ENCODE assay signal across 1 cellular context in genomic region chr2:210171309-210172218, GRCh38.
TF ChIP-seq lines count a peak whose summit lies in the region.

TSS of gene KANSL1L (minus strand) at chr2:210171409. CDS start at chr2:210154582, 16,827 bp downstream.

TF ChIP-seq in WTC11, 78 proteins besides CTCF, POLR2A, EP300 and RAD21 (continued from another document and continues in another):
- no peak for TF ChIP-seq AR (CRISPR knock-in tag; IDR thresholded peaks at IDR 0.05)
- no peak for TF ChIP-seq CREB1 (CRISPR knock-in tag; IDR thresholded peaks at IDR 0.05)
- TF ChIP-seq MAX (CRISPR knock-in tag; IDR thresholded peaks at IDR 0.05) = peak; percentile 53
- TF ChIP-seq NFYB (CRISPR knock-in tag; conservative IDR thresholded peaks at IDR 0.05; ENCODE audit: low read depth) = peak; percentile 32; the same call in 1 of the 2 replicates
- TF ChIP-seq, protein P1, sequence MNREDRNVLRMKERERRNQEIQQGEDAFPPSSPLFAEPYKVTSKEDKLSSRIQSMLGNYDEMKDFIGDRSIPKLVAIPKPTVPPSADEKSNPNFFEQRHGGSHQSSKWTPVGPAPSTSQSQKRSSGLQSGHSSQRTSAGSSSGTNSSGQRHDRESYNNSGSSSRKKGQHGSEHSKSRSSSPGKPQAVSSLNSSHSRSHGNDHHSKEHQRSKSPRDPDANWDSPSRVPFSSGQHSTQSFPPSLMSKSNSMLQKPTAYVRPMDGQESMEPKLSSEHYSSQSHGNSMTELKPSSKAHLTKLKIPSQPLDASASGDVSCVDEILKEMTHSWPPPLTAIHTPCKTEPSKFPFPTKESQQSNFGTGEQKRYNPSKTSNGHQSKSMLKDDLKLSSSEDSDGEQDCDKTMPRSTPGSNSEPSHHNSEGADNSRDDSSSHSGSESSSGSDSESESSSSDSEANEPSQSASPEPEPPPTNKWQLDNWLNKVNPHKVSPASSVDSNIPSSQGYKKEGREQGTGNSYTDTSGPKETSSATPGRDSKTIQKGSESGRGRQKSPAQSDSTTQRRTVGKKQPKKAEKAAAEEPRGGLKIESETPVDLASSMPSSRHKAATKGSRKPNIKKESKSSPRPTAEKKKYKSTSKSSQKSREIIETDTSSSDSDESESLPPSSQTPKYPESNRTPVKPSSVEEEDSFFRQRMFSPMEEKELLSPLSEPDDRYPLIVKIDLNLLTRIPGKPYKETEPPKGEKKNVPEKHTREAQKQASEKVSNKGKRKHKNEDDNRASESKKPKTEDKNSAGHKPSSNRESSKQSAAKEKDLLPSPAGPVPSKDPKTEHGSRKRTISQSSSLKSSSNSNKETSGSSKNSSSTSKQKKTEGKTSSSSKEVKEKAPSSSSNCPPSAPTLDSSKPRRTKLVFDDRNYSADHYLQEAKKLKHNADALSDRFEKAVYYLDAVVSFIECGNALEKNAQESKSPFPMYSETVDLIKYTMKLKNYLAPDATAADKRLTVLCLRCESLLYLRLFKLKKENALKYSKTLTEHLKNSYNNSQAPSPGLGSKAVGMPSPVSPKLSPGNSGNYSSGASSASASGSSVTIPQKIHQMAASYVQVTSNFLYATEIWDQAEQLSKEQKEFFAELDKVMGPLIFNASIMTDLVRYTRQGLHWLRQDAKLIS (CRISPR knock-in tag; IDR thresholded peaks at IDR 0.05; ENCODE audit: borderline replicate concordance) = no peak
- TF ChIP-seq ZNF263 (CRISPR knock-in tag; IDR thresholded peaks at IDR 0.05; ENCODE audit: low read depth) = no peak
- no peak for TF ChIP-seq OVOL2 (CRISPR knock-in tag; IDR thresholded peaks at IDR 0.05; ENCODE audit: borderline replicate concordance)
- no peak for TF ChIP-seq RELA (CRISPR knock-in tag; IDR thresholded peaks at IDR 0.05; ENCODE audit: borderline replicate concordance)
- no peak; the same call in 1 of the 2 replicates for TF ChIP-seq ZNF219 (CRISPR knock-in tag; IDR thresholded peaks at IDR 0.05; ENCODE audit: borderline replicate concordance)
- no peak for TF ChIP-seq FOXJ3 (CRISPR knock-in tag; IDR thresholded peaks at IDR 0.05; ENCODE audit: borderline replicate concordance)
- TF ChIP-seq, protein P2, sequence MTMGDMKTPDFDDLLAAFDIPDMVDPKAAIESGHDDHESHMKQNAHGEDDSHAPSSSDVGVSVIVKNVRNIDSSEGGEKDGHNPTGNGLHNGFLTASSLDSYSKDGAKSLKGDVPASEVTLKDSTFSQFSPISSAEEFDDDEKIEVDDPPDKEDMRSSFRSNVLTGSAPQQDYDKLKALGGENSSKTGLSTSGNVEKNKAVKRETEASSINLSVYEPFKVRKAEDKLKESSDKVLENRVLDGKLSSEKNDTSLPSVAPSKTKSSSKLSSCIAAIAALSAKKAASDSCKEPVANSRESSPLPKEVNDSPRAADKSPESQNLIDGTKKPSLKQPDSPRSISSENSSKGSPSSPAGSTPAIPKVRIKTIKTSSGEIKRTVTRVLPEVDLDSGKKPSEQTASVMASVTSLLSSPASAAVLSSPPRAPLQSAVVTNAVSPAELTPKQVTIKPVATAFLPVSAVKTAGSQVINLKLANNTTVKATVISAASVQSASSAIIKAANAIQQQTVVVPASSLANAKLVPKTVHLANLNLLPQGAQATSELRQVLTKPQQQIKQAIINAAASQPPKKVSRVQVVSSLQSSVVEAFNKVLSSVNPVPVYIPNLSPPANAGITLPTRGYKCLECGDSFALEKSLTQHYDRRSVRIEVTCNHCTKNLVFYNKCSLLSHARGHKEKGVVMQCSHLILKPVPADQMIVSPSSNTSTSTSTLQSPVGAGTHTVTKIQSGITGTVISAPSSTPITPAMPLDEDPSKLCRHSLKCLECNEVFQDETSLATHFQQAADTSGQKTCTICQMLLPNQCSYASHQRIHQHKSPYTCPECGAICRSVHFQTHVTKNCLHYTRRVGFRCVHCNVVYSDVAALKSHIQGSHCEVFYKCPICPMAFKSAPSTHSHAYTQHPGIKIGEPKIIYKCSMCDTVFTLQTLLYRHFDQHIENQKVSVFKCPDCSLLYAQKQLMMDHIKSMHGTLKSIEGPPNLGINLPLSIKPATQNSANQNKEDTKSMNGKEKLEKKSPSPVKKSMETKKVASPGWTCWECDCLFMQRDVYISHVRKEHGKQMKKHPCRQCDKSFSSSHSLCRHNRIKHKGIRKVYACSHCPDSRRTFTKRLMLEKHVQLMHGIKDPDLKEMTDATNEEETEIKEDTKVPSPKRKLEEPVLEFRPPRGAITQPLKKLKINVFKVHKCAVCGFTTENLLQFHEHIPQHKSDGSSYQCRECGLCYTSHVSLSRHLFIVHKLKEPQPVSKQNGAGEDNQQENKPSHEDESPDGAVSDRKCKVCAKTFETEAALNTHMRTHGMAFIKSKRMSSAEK (CRISPR knock-in tag; IDR thresholded peaks at IDR 0.05; ENCODE audit: borderline replicate concordance) = no peak
- TF ChIP-seq ETV6 (CRISPR knock-in tag; IDR thresholded peaks at IDR 0.05) = no peak
- TF ChIP-seq TCF7 (CRISPR knock-in tag; IDR thresholded peaks at IDR 0.05; ENCODE audit: low read depth) = no peak
- no peak for TF ChIP-seq ZSCAN18 (CRISPR knock-in tag; IDR thresholded peaks at IDR 0.05)
- TF ChIP-seq, protein P3, sequence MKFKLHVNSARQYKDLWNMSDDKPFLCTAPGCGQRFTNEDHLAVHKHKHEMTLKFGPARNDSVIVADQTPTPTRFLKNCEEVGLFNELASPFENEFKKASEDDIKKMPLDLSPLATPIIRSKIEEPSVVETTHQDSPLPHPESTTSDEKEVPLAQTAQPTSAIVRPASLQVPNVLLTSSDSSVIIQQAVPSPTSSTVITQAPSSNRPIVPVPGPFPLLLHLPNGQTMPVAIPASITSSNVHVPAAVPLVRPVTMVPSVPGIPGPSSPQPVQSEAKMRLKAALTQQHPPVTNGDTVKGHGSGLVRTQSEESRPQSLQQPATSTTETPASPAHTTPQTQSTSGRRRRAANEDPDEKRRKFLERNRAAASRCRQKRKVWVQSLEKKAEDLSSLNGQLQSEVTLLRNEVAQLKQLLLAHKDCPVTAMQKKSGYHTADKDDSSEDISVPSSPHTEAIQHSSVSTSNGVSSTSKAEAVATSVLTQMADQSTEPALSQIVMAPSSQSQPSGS (CRISPR knock-in tag; IDR thresholded peaks at IDR 0.05; ENCODE audit: borderline replicate concordance, low read depth) = no peak
- no peak for TF ChIP-seq EMX1 (CRISPR knock-in tag; IDR thresholded peaks at IDR 0.05)
- no peak for TF ChIP-seq ZNF121 (CRISPR knock-in tag; IDR thresholded peaks at IDR 0.05)
- TF ChIP-seq GABPB1 (CRISPR knock-in tag; IDR thresholded peaks at IDR 0.05) = peak; percentile 46; the same call in 1 of the 2 replicates
- no peak for TF ChIP-seq GRHL2 (CRISPR knock-in tag; IDR thresholded peaks at IDR 0.05; ENCODE audit: insufficient replicate concordance, severe bottlenecking)
- TF ChIP-seq ZNF281 (CRISPR knock-in tag; IDR thresholded peaks at IDR 0.05) = no peak
- TF ChIP-seq CDX4 (CRISPR knock-in tag; IDR thresholded peaks at IDR 0.05; ENCODE audit: borderline replicate concordance) = no peak
- no peak for TF ChIP-seq NFE2L1 (CRISPR knock-in tag; IDR thresholded peaks at IDR 0.05)
- TF ChIP-seq ZNF396 (CRISPR knock-in tag; IDR thresholded peaks at IDR 0.05; ENCODE audit: borderline replicate concordance) = no peak
- no peak for TF ChIP-seq NR2C2 (CRISPR knock-in tag; IDR thresholded peaks at IDR 0.05)
- TF ChIP-seq, protein P4, sequence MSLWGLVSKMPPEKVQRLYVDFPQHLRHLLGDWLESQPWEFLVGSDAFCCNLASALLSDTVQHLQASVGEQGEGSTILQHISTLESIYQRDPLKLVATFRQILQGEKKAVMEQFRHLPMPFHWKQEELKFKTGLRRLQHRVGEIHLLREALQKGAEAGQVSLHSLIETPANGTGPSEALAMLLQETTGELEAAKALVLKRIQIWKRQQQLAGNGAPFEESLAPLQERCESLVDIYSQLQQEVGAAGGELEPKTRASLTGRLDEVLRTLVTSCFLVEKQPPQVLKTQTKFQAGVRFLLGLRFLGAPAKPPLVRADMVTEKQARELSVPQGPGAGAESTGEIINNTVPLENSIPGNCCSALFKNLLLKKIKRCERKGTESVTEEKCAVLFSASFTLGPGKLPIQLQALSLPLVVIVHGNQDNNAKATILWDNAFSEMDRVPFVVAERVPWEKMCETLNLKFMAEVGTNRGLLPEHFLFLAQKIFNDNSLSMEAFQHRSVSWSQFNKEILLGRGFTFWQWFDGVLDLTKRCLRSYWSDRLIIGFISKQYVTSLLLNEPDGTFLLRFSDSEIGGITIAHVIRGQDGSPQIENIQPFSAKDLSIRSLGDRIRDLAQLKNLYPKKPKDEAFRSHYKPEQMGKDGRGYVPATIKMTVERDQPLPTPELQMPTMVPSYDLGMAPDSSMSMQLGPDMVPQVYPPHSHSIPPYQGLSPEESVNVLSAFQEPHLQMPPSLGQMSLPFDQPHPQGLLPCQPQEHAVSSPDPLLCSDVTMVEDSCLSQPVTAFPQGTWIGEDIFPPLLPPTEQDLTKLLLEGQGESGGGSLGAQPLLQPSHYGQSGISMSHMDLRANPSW (CRISPR knock-in tag; conservative IDR thresholded peaks at IDR 0.05; ENCODE audit: low read depth) = no peak
- TF ChIP-seq, protein P5, sequence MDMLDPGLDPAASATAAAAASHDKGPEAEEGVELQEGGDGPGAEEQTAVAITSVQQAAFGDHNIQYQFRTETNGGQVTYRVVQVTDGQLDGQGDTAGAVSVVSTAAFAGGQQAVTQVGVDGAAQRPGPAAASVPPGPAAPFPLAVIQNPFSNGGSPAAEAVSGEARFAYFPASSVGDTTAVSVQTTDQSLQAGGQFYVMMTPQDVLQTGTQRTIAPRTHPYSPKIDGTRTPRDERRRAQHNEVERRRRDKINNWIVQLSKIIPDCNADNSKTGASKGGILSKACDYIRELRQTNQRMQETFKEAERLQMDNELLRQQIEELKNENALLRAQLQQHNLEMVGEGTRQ (CRISPR knock-in tag; IDR thresholded peaks at IDR 0.05) = no peak
- TF ChIP-seq NR3C1 (CRISPR knock-in tag; conservative IDR thresholded peaks at IDR 0.05; ENCODE audit: low read depth) = no peak
